In genomic region chr16:85173077-85173980, GRCh38 we compare ENCODE assay signal across 8 cellular contexts.
DNase-seq lines count a peak whose midpoint lies in the region; ATAC-seq and TF ChIP-seq lines count a peak whose summit lies in the region.

No MANE protein-coding gene starts in this region.

- ATAC-seq in GM19328 (IDR thresholded peaks at IDR 0.05; ENCODE audit: unreplicated experiment) (no peak), left colon (no peak), GM18909 (IDR thresholded peaks at IDR 0.05; ENCODE audit: poor library complexity, unreplicated experiment) (no peak)

- H3K9me3 ChIP-seq in SJCRH30 (replicated peaks) = no peaks in the 10 kb centered on the region

- H3K36me3 ChIP-seq in SJCRH30 = peaks cover 8% of the 10 kb centered on the region
- no peaks in the 10 kb centered on the region for H3K36me3 ChIP-seq in rectal smooth muscle tissue (ENCODE audit: control insufficient read depth, insufficient read depth, low read length)

- intact Hi-C loops in left colon (cut with DNase I, micrococcal nuclease) = no loop called here

- H3K4me3 ChIP-seq in SJCRH30 = peak overlapping the region; percentile 83
- H3K4me3 ChIP-seq in fibroblast of pulmonary artery (replicated peaks; ENCODE audit: low read depth, low read length) = peak overlapping the region; percentile 57
- peak overlapping the region; percentile 64 for H3K4me3 ChIP-seq in rectal smooth muscle tissue (ENCODE audit: low read length)

- H3K27ac ChIP-seq in SJCRH30 (no peak overlapping the region), rectal smooth muscle tissue (ENCODE audit: low read depth, low read length) (no peak overlapping the region)

- peak; percentile 38 for TF ChIP-seq CTCF in fibroblast of pulmonary artery (IDR thresholded peaks at IDR 0.05; ENCODE audit: low read length, missing control alignments)

- H3K27me3 ChIP-seq in SJCRH30 = no peaks in the 10 kb centered on the region
- H3K27me3 ChIP-seq in rectal smooth muscle tissue (ENCODE audit: control insufficient read depth, insufficient read depth, low read length) = no peaks in the 10 kb centered on the region

- DNase-seq in ELR (ENCODE audit: low read depth) (peak; percentile 98), SJCRH30 (peak; percentile 30 to 42), fibroblast of pulmonary artery (ENCODE audit: low read depth) (peak; percentile 85), NCI-H1694 treated with DMSO at 0.1 percent for 48 hours (lab: John Stamatoyannopoulos, UW) (no peak), left colon (no peak)

- H3K4me1 ChIP-seq in SJCRH30 (peaks cover 28% of the 10 kb centered on the region), rectal smooth muscle tissue (ENCODE audit: control insufficient read depth, insufficient read depth, low read length) (peaks cover 19% of the 10 kb centered on the region)

- H3K9ac ChIP-seq in rectal smooth muscle tissue (ENCODE audit: low read length) = no peak overlapping the region

Comparison
In these comparisons a context has a peak if more than half of its experiments do, and no peak if none do; other contexts are left out.
1. DNase-seq: peak in ELR (single experiment), SJCRH30 (2 of 2) and fibroblast of pulmonary artery (single experiment); none in NCI-H1694 treated with DMSO at 0.1 percent for 48 hours (single experiment) and left colon (0 of 2).
2. Peak in every context shown above with its lines, with median percentiles within 50 percentile points of each other: H3K4me3 ChIP-seq.